ENCODE assay signal across 1 cellular context in genomic region chr7:150359918-150360681, GRCh38.
A peak's percentile ranks its signal among the peaks of the same experiment; 100 is the strongest.
TF ChIP-seq lines count a peak whose summit lies in the region.

No MANE protein-coding gene starts in this region.

TF ChIP-seq in K562, 482 proteins besides CTCF, POLR2A, EP300 and RAD21 (continued from another document):
- no peak for TF ChIP-seq PREB (CRISPR knock-in tag; IDR thresholded peaks at IDR 0.05)
- TF ChIP-seq MNT (conservative IDR thresholded peaks at IDR 0.05), result no peak
- no peak for TF ChIP-seq TAF1 (IDR thresholded peaks at IDR 0.05; ENCODE audit: control insufficient read depth, extremely low read depth, insufficient read depth, low read length, severe bottlenecking)
- TF ChIP-seq RBM39 (optimal IDR thresholded peaks at IDR 0.05; ENCODE audit: low read depth, low read length), result no peak
- TF ChIP-seq ZNF518B (CRISPR knock-in tag; IDR thresholded peaks at IDR 0.05), result no peak
- no peak for TF ChIP-seq MAFF (IDR thresholded peaks at IDR 0.05; ENCODE audit: low read length)
- TF ChIP-seq ARID1B (IDR thresholded peaks at IDR 0.05), result peak; percentile 65
- TF ChIP-seq ETS1 (conservative IDR thresholded peaks at IDR 0.05; ENCODE audit: control insufficient read depth, low read depth, low read length), result no peak
- TF ChIP-seq FOXP4 (CRISPR knock-in tag; IDR thresholded peaks at IDR 0.05; ENCODE audit: borderline replicate concordance), result peak; percentile 54; the same call in 1 of the 2 replicates
- peak; percentile 78; the same call in 1 of the 2 replicates for TF ChIP-seq ZNF224 (CRISPR knock-in tag; IDR thresholded peaks at IDR 0.05)
- TF ChIP-seq KLF16 (IDR thresholded peaks at IDR 0.05), result no peak
- peak; percentile 85 for TF ChIP-seq LARP7 (IDR thresholded peaks at IDR 0.05)
- TF ChIP-seq CBX3 (IDR thresholded peaks at IDR 0.05; ENCODE audit: borderline replicate concordance in 1 of 2, low read length in 2 of 2), result peak in 1 of 2 experiments; percentile 20; a peak in 1 of 3 replicates
- no peak for TF ChIP-seq ZNF41 (CRISPR knock-in tag; conservative IDR thresholded peaks at IDR 0.05)
- TF ChIP-seq RAD51 (IDR thresholded peaks at IDR 0.05; ENCODE audit: borderline replicate concordance, low read depth), result no peak
- peak; percentile 72; the same call in 1 of the 2 replicates for TF ChIP-seq HDAC6 (IDR thresholded peaks at IDR 0.05; ENCODE audit: low read depth, low read length)
- TF ChIP-seq KAT2B (IDR thresholded peaks at IDR 0.05; ENCODE audit: low read depth, low read length), result no peak
- peak; percentile 9 to 48; a peak in 2 of 4 replicates for TF ChIP-seq HDAC1 (IDR thresholded peaks at IDR 0.05)
- no peak for TF ChIP-seq CBX8 (IDR thresholded peaks at IDR 0.05; ENCODE audit: borderline replicate concordance, extremely low read depth, low read depth, low read length, poor library complexity, severe bottlenecking)
- TF ChIP-seq SNIP1 (IDR thresholded peaks at IDR 0.05; ENCODE audit: low read depth), result 0 out of 2 replicates have a peak, but pooled peaks have one; percentile 30
- peak; percentile 58 for TF ChIP-seq BCOR (IDR thresholded peaks at IDR 0.05)
- peak; percentile 80 to 83; a peak in 3 of 4 replicates for TF ChIP-seq TRIM24 (IDR thresholded peaks at IDR 0.05)
- 0 out of 2 replicates have a peak, but pooled peaks have one; percentile 35 for TF ChIP-seq MCM3 (IDR thresholded peaks at IDR 0.05)
- TF ChIP-seq GABPA (tag; conservative IDR thresholded peaks at IDR 0.05; ENCODE audit: low read depth), result no peak
- 0 out of 2 replicates have a peak, but pooled peaks have one; percentile 10 for TF ChIP-seq ZNF263 (CRISPR knock-in tag; IDR thresholded peaks at IDR 0.05; ENCODE audit: borderline replicate concordance)
- no peak for TF ChIP-seq GATAD2B (IDR thresholded peaks at IDR 0.05; ENCODE audit: borderline replicate concordance)
- no peak for TF ChIP-seq RBM25 (IDR thresholded peaks at IDR 0.05; ENCODE audit: low read depth, low read length, severe bottlenecking)
- no peak for TF ChIP-seq NFIX (CRISPR knock-in tag; IDR thresholded peaks at IDR 0.05; ENCODE audit: low read depth)
- TF ChIP-seq POLR2B (IDR thresholded peaks at IDR 0.05; ENCODE audit: low read depth, partially characterized antibody), result peak; percentile 33
- TF ChIP-seq NFRKB (IDR thresholded peaks at IDR 0.05; ENCODE audit: low read depth), result 0 out of 2 replicates have a peak, but pooled peaks have one; percentile 29
- TF ChIP-seq NR2F6 (CRISPR knock-in tag; IDR thresholded peaks at IDR 0.05), result no peak
- peak; percentile 26; the same call in 1 of the 2 replicates for TF ChIP-seq ZNF407 (IDR thresholded peaks at IDR 0.05; ENCODE audit: low read depth)
- TF ChIP-seq FUS (optimal IDR thresholded peaks at IDR 0.05; ENCODE audit: low read depth, low read length), result no peak
- TF ChIP-seq HDGF (IDR thresholded peaks at IDR 0.05), result 0 out of 2 replicates have a peak, but pooled peaks have one; percentile 55
- peak; percentile 39; the same call in 1 of the 2 replicates for TF ChIP-seq NR2C1 (IDR thresholded peaks at IDR 0.05)
- no peak for TF ChIP-seq NR2C1 (tag; IDR thresholded peaks at IDR 0.05)
- no peak for TF ChIP-seq SRSF1 (IDR thresholded peaks at IDR 0.05; ENCODE audit: low read depth, low read length)
